10 cellular contexts compared by ENCODE assay signal in genomic region chr2:102100371-102101096, GRCh38. TPM values are rescaled to one million over a fixed set of nuclear protein-coding genes. Genes with fewer than 3 reads are reported as not detected.
DNase-seq lines count a peak whose midpoint lies in the region; ATAC-seq, FAIRE-seq and TF ChIP-seq lines count a peak whose summit lies in the region.
"Had no signal": no experiment of that assay in that cellular context is flagged by ENCODE, and none has a peak within 500 bp of the region (broad histone marks: within the 10 kb centered on the region; RNA-seq: fewer than 3 reads in every experiment).

No MANE protein-coding gene starts in this region.

- no peaks in the 10 kb centered on the region for H3K79me1 ChIP-seq in IMR-90 (ENCODE audit: low read depth in 1 of 2, low read length in 2 of 2)

- H3K4ac ChIP-seq in IMR-90 (ENCODE audit: low read depth, low read length): peak overlapping the region; percentile 30; the same call in 1 of the 2 replicates

- ATAC-seq in IMR-90 (ENCODE audit: low read depth): peak; percentile 28
- no peak for ATAC-seq in HG03095 (IDR thresholded peaks at IDR 0.05; ENCODE audit: unreplicated experiment)

- H2BK120ac ChIP-seq in IMR-90 (ENCODE audit: low read depth, low read length): peak overlapping the region; percentile 60; the same call in 1 of the 2 replicates

- H3K36me3 ChIP-seq in IMR-90 (ENCODE audit: control insufficient read depth, insufficient read depth, low read length) (no peaks in the 10 kb centered on the region), bronchial epithelial cell (ENCODE audit: control insufficient read depth, insufficient read depth, low read length) (no peaks in the 10 kb centered on the region)

- TF ChIP-seq RAD21 in IMR-90 (IDR thresholded peaks at IDR 0.05; ENCODE audit: low read length): no peak

- no peaks in the 10 kb centered on the region for H3K27me3 ChIP-seq in IMR-90 (ENCODE audit: control insufficient read depth, insufficient read depth, low read length)
- no peaks in the 10 kb centered on the region for H3K27me3 ChIP-seq in bronchial epithelial cell (ENCODE audit: control insufficient read depth, insufficient read depth, low read length)

- peak overlapping the region; percentile 67 for H3K23ac ChIP-seq in IMR-90 (ENCODE audit: low read depth, low read length)

- peak overlapping the region; percentile 91; the same call in 1 of the 2 replicates for H3K27ac ChIP-seq in IMR-90 (ENCODE audit: insufficient read depth, low read length)

- FAIRE-seq in bronchial epithelial cell (lab: Jason Lieb, UNC): no peak

- H3K9me3 ChIP-seq in IMR-90 (ENCODE audit: control insufficient read depth, insufficient read depth, low read length): no peaks in the 10 kb centered on the region

- H4K5ac ChIP-seq in IMR-90 (ENCODE audit: low read depth, low read length): peak overlapping the region; percentile 47

- H2BK15ac ChIP-seq in IMR-90 (ENCODE audit: low read depth, low read length): peak overlapping the region; percentile 21

- CTCF ChIA-PET in IMR-90 (lab: Yijun Ruan, JAX): no interaction called here

- dilution Hi-C loops in IMR-90 (cut with HindIII; ENCODE audit: low sequenced_read_pairs, unreplicated experiment): no loop called here

- DNase-seq in Caki2 (ENCODE audit: low read depth): peak; percentile 64
- DNase-seq in IMR-90: peak; percentile 74
- peak; percentile 92 for DNase-seq in bronchial epithelial cell (ENCODE audit: low read depth)
- peak; percentile 76 for DNase-seq in myocyte (ENCODE audit: low read depth)
- no peak for DNase-seq in NK-92 treated with Interleukin-12 subunit alpha and Interleukin-12 subunit beta, amount 100 ng/mL, for 24 hours (lab: John Stamatoyannopoulos, UW)
- no peak for DNase-seq in ureter (ENCODE audit: low spot score)
- DNase-seq in LoVo (ENCODE audit: low spot score): no peak
- DNase-seq: NCI-H748 treated with DMSO at 0.1 percent for 48 hours; stimulated activated CD4-positive, alpha-beta T cell treated with anti-CD3 and anti-CD28 coated beads, Interleukin-4, amount 100 ng/mL, for 24 hours had no signal

- H3K9ac ChIP-seq in IMR-90 (ENCODE audit: low read depth, low read length): no peak overlapping the region

- 47% methylated on average over 3 of the region's 5 CpGs; no CpG with 5 or more reads in 1 of the 2 experiments for WGBS in IMR-90 (ENCODE audit: extremely low coverage in 2 of 2, insufficient read length in 1 of 2), 2 experiments

- peak overlapping the region in 1 of 2 experiments; percentile 45; a peak in 1 of 4 replicates for H4K8ac ChIP-seq in IMR-90 (ENCODE audit: low read depth in 2 of 2, low read length in 2 of 2)

- H2AK9ac ChIP-seq in IMR-90 (replicated peaks; ENCODE audit: low read depth, low read length, poor library complexity): no peak overlapping the region

- peak overlapping the region; percentile 78 for H3K18ac ChIP-seq in IMR-90 (ENCODE audit: low read depth, low read length)

- peak overlapping the region; percentile 45; the same call in 1 of the 2 replicates for H2BK20ac ChIP-seq in IMR-90 (ENCODE audit: low read depth, low read length)

- peak overlapping the region; percentile 5; the same call in 1 of the 2 replicates for H3K4me2 ChIP-seq in IMR-90 (ENCODE audit: low read depth, low read length)

- BruUV-seq in IMR-90 (replicated peaks; lab: Mats Ljungman, UMichigan): no TSS peak

- peaks cover 18% of the 10 kb centered on the region for H3K4me1 ChIP-seq in IMR-90 (ENCODE audit: control insufficient read depth, insufficient read depth, low read length)

- H3K14ac ChIP-seq in IMR-90 (replicated peaks; ENCODE audit: low read depth, low read length): peak overlapping the region; percentile 49

- H2AK5ac ChIP-seq in IMR-90 (ENCODE audit: low read depth, low read length): peak overlapping the region; percentile 80; the same call in 1 of the 2 replicates

- peak overlapping the region; percentile 63 for H2BK5ac ChIP-seq in IMR-90 (ENCODE audit: low read depth, low read length, poor library complexity, severe bottlenecking)

- POLR2A ChIA-PET in IMR-90 (lab: Charles Lee; ENCODE audit: unreplicated experiment): no interaction called here

- H4K91ac ChIP-seq in IMR-90 (ENCODE audit: insufficient read depth, low read depth, low read length): peak overlapping the region; percentile 21

- intact Hi-C loops in IMR-90 (cut with micrococcal nuclease): loop anchor here (5.0 kb wide), 1 partner anchor 68 kb away; no protein-coding TSS in a partner anchor

- H3K4me3 ChIP-seq in IMR-90 (ENCODE audit: insufficient read depth, low read depth, low read length): no peak overlapping the region
- no peak overlapping the region for H3K4me3 ChIP-seq in bronchial epithelial cell (ENCODE audit: low read depth, low read length)

- H3K56ac ChIP-seq in IMR-90 (ENCODE audit: extremely low read depth, insufficient read depth, low read length): no peak overlapping the region

- TF ChIP-seq POLR2A in IMR-90 (IDR thresholded peaks at IDR 0.05; ENCODE audit: low read depth, low read length): no peak

- in situ Hi-C loops in Caki2 (cut with HindIII; ENCODE audit: low pct_unique_long_range_greater_than_20kb, low sequenced_read_pairs) (no loop called here), IMR-90 (cut with MboI; ENCODE audit: low sequenced_read_pairs) (no loop called here)

- TF ChIP-seq CTCF in IMR-90 (conservative IDR thresholded peaks at IDR 0.05; ENCODE audit: low read depth, low read length) (no peak), bronchial epithelial cell (IDR thresholded peaks at IDR 0.05; ENCODE audit: insufficient read depth, low read length, severe bottlenecking) (no peak)

- H4K20me1 ChIP-seq in IMR-90 (ENCODE audit: insufficient read depth, low read length): no peaks in the 10 kb centered on the region

- no peak overlapping the region for H2AFZ ChIP-seq in IMR-90 (replicated peaks; ENCODE audit: low read length, poor library complexity)

- peaks cover 3% of the 10 kb centered on the region for H3K9me1 ChIP-seq in IMR-90 (ENCODE audit: insufficient read depth, low read length)

TF ChIP-seq in IMR-90, 13 proteins besides CTCF, POLR2A, EP300 and RAD21:
- no peak for TF ChIP-seq RCOR1 (IDR thresholded peaks at IDR 0.05; ENCODE audit: insufficient replicate concordance, low read length)
- no peak for TF ChIP-seq BHLHE40 (IDR thresholded peaks at IDR 0.05; ENCODE audit: low read depth, low read length)
- no peak for TF ChIP-seq MXI1 (IDR thresholded peaks at IDR 0.05; ENCODE audit: borderline replicate concordance, low read depth, low read length)
- TF ChIP-seq NFE2L2 (IDR thresholded peaks at IDR 0.05; ENCODE audit: low read depth, low read length): no peak
- no peak for TF ChIP-seq MAZ (IDR thresholded peaks at IDR 0.05; ENCODE audit: borderline replicate concordance, low read depth, low read length)
- no peak for TF ChIP-seq USF2 (IDR thresholded peaks at IDR 0.05; ENCODE audit: low read depth, low read length)
- TF ChIP-seq SMC3 (IDR thresholded peaks at IDR 0.05; ENCODE audit: low read depth, low read length): no peak
- no peak for TF ChIP-seq CHD1 (IDR thresholded peaks at IDR 0.05; ENCODE audit: low read depth, low read length)
- peak; percentile 6; the same call in 1 of the 2 replicates for TF ChIP-seq CEBPB (IDR thresholded peaks at IDR 0.05; ENCODE audit: low read depth, low read length)

RNA-seq across cellular contexts. Expression of gene IL1R1, which starts 42.0 kb away (rescaled TPM):
- 1.5 TPM in 1 of 2 replicates, not detected in the other for total RNA-seq in Caki2 (2014; rRNA removed; shearing (Covaris generic); ENCODE audit: low replicate concordance)
- 6.5 and 8.1 TPM in 2 replicates for total RNA-seq in IMR-90 (2012; rRNA removed)
- polyA plus RNA-seq in IMR-90 (2012; rRNA removed): 11.3 and 13.8 TPM in 2 replicates
- polyA plus RNA-seq in IMR-90 (2012; cell fraction: cytosol; rRNA removed): 4.6 and 9.3 TPM in 2 replicates
- 6.3 and 29.2 TPM in 2 replicates for polyA plus RNA-seq in IMR-90 (2012; cell fraction: nucleus; rRNA removed; ENCODE audit: low replicate concordance)
- 1.6 and 3.1 TPM in 2 replicates for total RNA-seq in bronchial epithelial cell
- 12.9 and 13.9 TPM in 2 replicates for total RNA-seq in myocyte
- 5.9 TPM for polyA plus RNA-seq in myocyte (2012)
- total RNA-seq in ureter: 93.3 TPM

Comparison
In these comparisons a context has a peak if more than half of its experiments do, and no peak if none do; other contexts are left out.
1. DNase-seq: peak in Caki2 (single experiment), IMR-90 (single experiment), bronchial epithelial cell (single experiment) and myocyte (single experiment); none in NK-92 treated with Interleukin-12 subunit alpha and Interleukin-12 subunit beta, amount 100 ng/mL, for 24 hours (single experiment), ureter (single experiment) and LoVo (single experiment).